Comparison of ENCODE assay signal across 8 cellular contexts in the genomic region with DNA sequence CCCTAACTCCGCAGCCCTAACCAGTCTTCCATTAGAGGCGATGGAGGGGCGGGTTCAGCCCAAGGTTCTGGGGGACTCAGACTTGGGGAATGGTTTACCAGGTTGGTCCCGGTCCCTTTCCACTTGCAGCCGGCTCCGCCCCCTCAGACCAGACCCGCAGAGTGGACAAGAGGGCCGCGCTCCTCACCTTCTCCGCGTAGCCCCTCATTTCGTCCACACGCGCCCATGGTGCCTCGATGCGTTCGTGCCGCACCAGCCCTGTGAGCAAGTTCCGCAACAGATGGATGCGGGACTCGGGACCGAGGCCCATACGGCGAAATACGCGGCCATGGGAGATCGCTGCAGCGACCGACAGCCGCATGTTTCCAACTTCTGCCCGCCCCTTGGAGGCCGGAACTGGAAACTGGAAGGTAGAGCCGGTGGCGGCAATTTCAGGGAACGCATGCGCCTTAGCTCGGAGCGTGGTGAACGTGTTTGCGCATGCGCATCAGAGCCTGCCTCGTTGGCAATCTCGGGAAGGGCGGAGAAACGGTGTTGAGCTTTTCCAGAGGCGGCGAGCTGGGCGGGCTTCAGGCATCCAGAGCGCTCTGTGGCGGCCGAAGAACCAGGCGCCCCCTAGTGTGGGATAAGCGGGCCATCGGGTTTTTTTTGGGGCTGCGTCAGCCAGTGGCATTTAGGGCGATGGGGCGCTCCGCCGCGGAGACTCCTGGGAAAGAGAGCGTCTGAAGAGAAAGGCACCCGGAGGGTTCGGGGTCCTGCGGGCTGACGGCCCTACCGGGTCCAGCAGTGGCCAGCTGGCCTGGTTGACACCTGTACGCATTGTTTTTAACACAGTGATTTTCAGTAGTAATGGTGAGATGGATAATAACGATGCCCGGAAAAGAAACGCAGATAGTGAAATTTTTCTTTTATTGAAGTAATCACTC. TPM values are rescaled to one million over a fixed set of nuclear protein-coding genes. Genes with fewer than 3 reads are reported as not detected.
DNase-seq lines count a peak whose midpoint lies in the region; ATAC-seq and TF ChIP-seq lines count a peak whose summit lies in the region.

A gene (minus strand): TSS at position 405 of the 926 bp plus-strand sequence. CDS start 44 bp downstream, at position 361.

- peak within 1 kb of the TSS; percentile 97 for H3K4me3 ChIP-seq in H7 (ENCODE audit: insufficient read depth, low read depth, low read length)
- peak within 1 kb of the TSS; percentile 95 for H3K4me3 ChIP-seq in Loucy (ENCODE audit: low read length, poor library complexity, severe bottlenecking)

- H3K9me3 ChIP-seq in Loucy (ENCODE audit: insufficient read depth, low read depth, low read length) = no peaks in the 10 kb centered on the region

- H3K27ac Mint-ChIP-seq in natural killer cell = peak within 1 kb of the TSS; percentile 99 to 100

- peak within 1 kb of the TSS; percentile 83 for H3K4me2 ChIP-seq in Loucy (ENCODE audit: low read depth, low read length, poor library complexity, severe bottlenecking)

- peaks cover 34% of the 10 kb centered on the region for H3K4me1 ChIP-seq in Loucy (ENCODE audit: insufficient read depth, low read length, poor library complexity, severe bottlenecking)

- no peaks in the 10 kb centered on the region for H3K36me3 Mint-ChIP-seq in natural killer cell

- H3K27me3 ChIP-seq in H7 (ENCODE audit: control insufficient read depth, insufficient read depth, low read length) (no peaks in the 10 kb centered on the region), Loucy (ENCODE audit: insufficient read depth, low read length, poor library complexity, severe bottlenecking) (no peaks in the 10 kb centered on the region)

- peak; percentile 98 for TF ChIP-seq POLR2A in Raji (IDR thresholded peaks at IDR 0.05; ENCODE audit: insufficient read depth, low read depth, low read length)

- H3K4me3 Mint-ChIP-seq in natural killer cell = peak within 1 kb of the TSS; percentile 99

- H3K9ac ChIP-seq in Loucy (ENCODE audit: low read depth, low read length, poor library complexity, severe bottlenecking) = peak within 1 kb of the TSS; percentile 98

- TF ChIP-seq CTCF in Loucy (conservative IDR thresholded peaks at IDR 0.05; ENCODE audit: low read length) (peak; percentile 78), natural killer cell (IDR thresholded peaks at IDR 0.05) (peak; percentile 55)

- H4K20me1 ChIP-seq in Loucy (ENCODE audit: insufficient read depth, low read length, poor library complexity, severe bottlenecking) = peaks cover 31% of the 10 kb centered on the region

- peaks cover 42% of the 10 kb centered on the region for H3K79me2 ChIP-seq in Loucy (ENCODE audit: insufficient read depth, low read length)

- H3K4me1 Mint-ChIP-seq in natural killer cell = peaks cover 24 to 31% of the 10 kb centered on the region in 2 donors

- intact Hi-C loops in natural killer cell (cut with micrococcal nuclease) = loop anchor here (1.0 to 2.0 kb wide), 4 partner anchors 64 to 202 kb away; a partner anchor contains a TSS

- peak; percentile 86 to 95 (median 94) for ATAC-seq in natural killer cell

- H3F3A ChIP-seq in Loucy (ENCODE audit: low read depth) = no peaks in the 10 kb centered on the region

- peak within 1 kb of the TSS; percentile 98 for H2AFZ ChIP-seq in Loucy (ENCODE audit: low read length)

- H3K36me3 ChIP-seq in H7 (replicated peaks; ENCODE audit: control insufficient read depth, insufficient read depth, low read length) (peaks cover 13% of the 10 kb centered on the region), Loucy (ENCODE audit: insufficient read depth, low read length) (peaks cover 9% of the 10 kb centered on the region)

- no peaks in the 10 kb centered on the region for H3K9me3 Mint-ChIP-seq in natural killer cell

- in situ Hi-C loops in G401 (cut with HindIII; ENCODE audit: low sequenced_read_pairs) = no loop called here

- DNase-seq in G401 (ENCODE audit: low spot score) = peak; percentile 98
- DNase-seq in H7 = peak; percentile 94
- peak; percentile 99 for DNase-seq in activated T-helper 9 cell treated with anti-CD3 and anti-CD28 coated beads, Interleukin-2, amount 50 U/mL, for 16 hours (ENCODE audit: low read depth)
- DNase-seq in fibroblast of peridontal ligament (ENCODE audit: extremely low read depth) = peak; percentile 99
- peak; percentile 94 for DNase-seq in natural killer cell
- DNase-seq in stimulated activated naive CD4-positive, alpha-beta T cell treated with Interleukin-2 at 50 U/mL for 16 hours (lab: John Stamatoyannopoulos, UW) = peak; percentile 98

- H3K9me2 ChIP-seq in Loucy (replicated peaks; ENCODE audit: low read depth, low read length) = no peaks in the 10 kb centered on the region

- no peaks in the 10 kb centered on the region for H3K27me3 Mint-ChIP-seq in natural killer cell (ENCODE audit: low read depth in 2 of 2)

RNA-seq across cellular contexts. Expression of the gene that starts here (rescaled TPM):
- total RNA-seq in G401 (2014; rRNA removed; shearing (Covaris generic)) = 35.2 and 49.7 TPM in 2 replicates
- 72.9 and 110 TPM in 2 replicates for total RNA-seq in H7 (2014; rRNA removed; shearing (Covaris generic))
- total RNA-seq in natural killer cell = 10 to 100 TPM in 2 of 3 donors, 1 to 10 TPM in 1; 9.0 to 11.8 (median 11.4) TPM

Comparison
In these comparisons a context has a peak if more than half of its experiments do, and no peak if none do; other contexts are left out.
1. Peak in every context shown above with its lines: DNase-seq, ATAC-seq and H3K4me3 ChIP-seq.